In genomic region chr19:15507068-15508034, GRCh38 we compare ENCODE assay signal across 1 cellular context.
TF ChIP-seq lines count a peak whose summit lies in the region.

No MANE protein-coding gene starts in this region.

TF ChIP-seq in HCT116, 20 proteins besides CTCF, POLR2A, EP300 and RAD21:
- TF ChIP-seq POLR2AphosphoS5 (IDR thresholded peaks at IDR 0.05; ENCODE audit: low read depth, low read length) = no peak
- no peak for TF ChIP-seq EGR1 (IDR thresholded peaks at IDR 0.05; ENCODE audit: low read depth)
- TF ChIP-seq REST (IDR thresholded peaks at IDR 0.05; ENCODE audit: low read depth) = no peak
- TF ChIP-seq ATF3 (IDR thresholded peaks at IDR 0.05) = no peak
- TF ChIP-seq EZH2 (IDR thresholded peaks at IDR 0.05) = no peak
